ENCODE assay signal across 12 cellular contexts in genomic region chr14:24172871-24173281, GRCh38. TPM values are rescaled to one million over a fixed set of nuclear protein-coding genes. Genes with fewer than 3 reads are reported as not detected.
DNase-seq lines count a peak whose midpoint lies in the region; ATAC-seq and TF ChIP-seq lines count a peak whose summit lies in the region.
"Had no signal": no experiment of that assay in that cellular context is flagged by ENCODE, and none has a peak within 500 bp of the region (broad histone marks: within the 10 kb centered on the region; RNA-seq: fewer than 3 reads in every experiment).

No MANE protein-coding gene starts in this region.

- H3K4me3 Mint-ChIP-seq in T-helper 2 cell treated with Interferon-gamma antibody and Interleukin-4, amounts not matched to agents 5 μg/mL and 100 μg/mL, for 36 hours: no peak overlapping the region
- H3K4me3 Mint-ChIP-seq in immature natural killer cell: peak overlapping the region; percentile 27 to 69 (median 56)
- peak overlapping the region; percentile 34 to 95 for H3K4me3 Mint-ChIP-seq in stimulated activated naive CD8-positive, alpha-beta T cell treated with anti-CD3 and anti-CD28 coated beads, Interleukin-15, amount 100 ng/mL, for 72 hours

- H3K27ac ChIP-seq in WERI-Rb-1 (peak overlapping the region; percentile 90), coronary artery (no peak overlapping the region)
- H3K27ac ChIP-seq: gastrocnemius medialis had no signal

- H3K27me3 ChIP-seq in WERI-Rb-1 (ENCODE audit: insufficient read depth, low read depth, severe bottlenecking): no peaks in the 10 kb centered on the region
- H3K27me3 ChIP-seq: uterus had no signal

- H3K9me3 ChIP-seq in WERI-Rb-1 (ENCODE audit: severe bottlenecking): no peaks in the 10 kb centered on the region
- H3K9me3 ChIP-seq: gastrocnemius medialis, uterus had no signal

- ATAC-seq in stimulated activated naive CD8-positive, alpha-beta T cell treated with anti-CD3 and anti-CD28 coated beads, Interleukin-15, amount 100 ng/mL, for 72 hours: no peak
- ATAC-seq in HG03097 (IDR thresholded peaks at IDR 0.05; ENCODE audit: low FRiP score, unreplicated experiment): no peak

- no peak for TF ChIP-seq CTCF in WERI-Rb-1 (IDR thresholded peaks at IDR 0.05; ENCODE audit: low read depth, low read length)
- TF ChIP-seq CTCF in coronary artery (IDR thresholded peaks at IDR 0.05): no peak

- DNase-seq in T-helper 2 cell treated with Interferon-gamma antibody and Interleukin-4, amounts not matched to agents 5 μg/mL and 100 μg/mL, for 36 hours (ENCODE audit: low spot score): no peak
- DNase-seq in T-helper 2 cell: no peak
- DNase-seq in WERI-Rb-1: no peak
- DNase-seq in immature natural killer cell: no peak
- no peak for DNase-seq in stimulated activated naive CD8-positive, alpha-beta T cell treated with anti-CD3 and anti-CD28 coated beads, Interleukin-15, amount 100 ng/mL, for 72 hours
- no peak for DNase-seq in NCI-H1694 treated with DMSO at 0.1 percent for 48 hours (lab: John Stamatoyannopoulos, UW)
- no peak for DNase-seq in coronary artery (ENCODE audit: low spot score)
- DNase-seq: activated CD4-positive, alpha-beta T cell treated with anti-CD3 and anti-CD28 coated beads, Interleukin-2, amount 50 U/mL, for 1 hour; gastrocnemius medialis; stimulated activated CD4-positive, alpha-beta T cell treated with anti-CD3 and anti-CD28 coated beads, Interleukin-4, amount 100 ng/mL, for 24 hours; uterus had no signal

- peaks cover 53% of the 10 kb centered on the region for H3K36me3 ChIP-seq in WERI-Rb-1
- H3K36me3 ChIP-seq: uterus had no signal

- H3K36me3 Mint-ChIP-seq in T-helper 2 cell treated with Interferon-gamma antibody and Interleukin-4, amounts not matched to agents 5 μg/mL and 100 μg/mL, for 36 hours (ENCODE audit: low read depth): peaks cover 62% of the 10 kb centered on the region
- H3K36me3 Mint-ChIP-seq in immature natural killer cell: peaks cover 7 to 15% (median 15%) of the 10 kb centered on the region in 3 donors

- H3K4me3 ChIP-seq in WERI-Rb-1 (ENCODE audit: low read depth, low read length): peak overlapping the region; percentile 75
- H3K4me3 ChIP-seq in coronary artery: no peak overlapping the region
- H3K4me3 ChIP-seq: gastrocnemius medialis had no signal

- no peaks in the 10 kb centered on the region for H3K9me3 Mint-ChIP-seq in T-helper 2 cell treated with Interferon-gamma antibody and Interleukin-4, amounts not matched to agents 5 μg/mL and 100 μg/mL, for 36 hours
- peaks cover 0 to 1% (median 0%) of the 10 kb centered on the region in 6 donors for H3K9me3 Mint-ChIP-seq in immature natural killer cell
- H3K9me3 Mint-ChIP-seq in stimulated activated naive CD8-positive, alpha-beta T cell treated with anti-CD3 and anti-CD28 coated beads, Interleukin-15, amount 100 ng/mL, for 72 hours: no peaks in the 10 kb centered on the region

- peaks cover 23% of the 10 kb centered on the region for H3K4me1 Mint-ChIP-seq in T-helper 2 cell treated with Interferon-gamma antibody and Interleukin-4, amounts not matched to agents 5 μg/mL and 100 μg/mL, for 36 hours (ENCODE audit: low read depth)
- H3K4me1 Mint-ChIP-seq in immature natural killer cell: peaks cover 21 to 31% of the 10 kb centered on the region in 2 donors
- H3K4me1 Mint-ChIP-seq in stimulated activated naive CD8-positive, alpha-beta T cell treated with anti-CD3 and anti-CD28 coated beads, Interleukin-15, amount 100 ng/mL, for 72 hours: peaks cover 32% of the 10 kb centered on the region

- peak overlapping the region; percentile 39 for H3K27ac Mint-ChIP-seq in T-helper 2 cell treated with Interferon-gamma antibody and Interleukin-4, amounts not matched to agents 5 μg/mL and 100 μg/mL, for 36 hours
- H3K27ac Mint-ChIP-seq in immature natural killer cell: peak overlapping the region in 3 of 6 donors; percentile 47 to 73 (median 49)
- peak overlapping the region in 1 of 2 donors; percentile 65 for H3K27ac Mint-ChIP-seq in stimulated activated naive CD8-positive, alpha-beta T cell treated with anti-CD3 and anti-CD28 coated beads, Interleukin-15, amount 100 ng/mL, for 72 hours

- H3K27me3 Mint-ChIP-seq in T-helper 2 cell treated with Interferon-gamma antibody and Interleukin-4, amounts not matched to agents 5 μg/mL and 100 μg/mL, for 36 hours (ENCODE audit: low read depth): no peaks in the 10 kb centered on the region
- peaks cover 7 to 9% (median 8%) of the 10 kb centered on the region in 3 donors for H3K27me3 Mint-ChIP-seq in immature natural killer cell (ENCODE audit: low read depth in 3 of 3)
- H3K27me3 Mint-ChIP-seq in stimulated activated naive CD8-positive, alpha-beta T cell treated with anti-CD3 and anti-CD28 coated beads, Interleukin-15, amount 100 ng/mL, for 72 hours: no peaks in the 10 kb centered on the region

RNA-seq across cellular contexts. Expression of gene REC8, which starts 1.0 kb away (rescaled TPM):
- 10 to 100 TPM in 1 of 3 donors, 1 to 10 TPM in 2; 1.7 to 15.2 (median 3.8) TPM for polyA plus RNA-seq in immature natural killer cell

RNA-seq across cellular contexts. Expression of gene IRF9, which starts 11.8 kb away (rescaled TPM):
- polyA plus RNA-seq in immature natural killer cell: 100 to 1,000 TPM in 2 of 3 donors, 10 to 100 TPM in 1; 48.8 to 123 (median 102) TPM

RNA-seq across cellular contexts. Expression of gene IPO4, which starts 15.7 kb away (rescaled TPM):
- polyA plus RNA-seq in immature natural killer cell: 10 to 100 TPM; 10.1 to 21.0 (median 11.3) TPM

RNA-seq across cellular contexts. Expression of gene TM9SF1, which starts 22.4 kb away (rescaled TPM):
- polyA plus RNA-seq in immature natural killer cell: 10 to 100 TPM; 31.0 to 60.5 (median 42.4) TPM

RNA-seq across cellular contexts. Expression of gene RNF31, which starts 25.6 kb away (rescaled TPM):
- polyA plus RNA-seq in immature natural killer cell: 10 to 100 TPM; 41.5 to 62.9 (median 59.5) TPM
